In genomic region chr9:93368437-93368836, GRCh38 we compare ENCODE assay signal across 35 cellular contexts.
"Had no signal": no experiment of that assay in that cellular context is flagged by ENCODE, and none has a peak within 500 bp of the region (broad histone marks: within the 10 kb centered on the region; RNA-seq: fewer than 3 reads in every experiment).

No MANE protein-coding gene starts in this region.

- H3K27me3 ChIP-seq: MG63 had no signal

- DNase-seq: Karpas-422, Kasumi-1, MG63, MM.1S, MV-4-11, NCI-H1048, NCI-H1092, NCI-H1092 treated with DMSO at 0.1 percent for 48 hours, NCI-H1105, NCI-H1105 treated with DMSO at 0.1 percent for 48 hours, NCI-H1417, NCI-H1417 treated with DMSO at 0.1 percent for 48 hours, NCI-H1436, NCI-H1436 treated with DMSO at 0.1 percent for 48 hours, NCI-H146, NCI-H1694, NCI-H1694 treated with DMSO at 0.1 percent for 48 hours, NCI-H187, NCI-H187 treated with DMSO at 0.1 percent for 48 hours, NCI-H1930, NCI-H2029, NCI-H2029 treated with DMSO at 0.1 percent for 48 hours, NCI-H2081, NCI-H2081 treated with DMSO at 0.1 percent for 48 hours, NCI-H2107, NCI-H2171, NCI-H2171 treated with DMSO at 0.1 percent for 48 hours, NCI-H2227 treated with DMSO at 0.1 percent for 48 hours, NCI-H226, NCI-H345, NCI-H446, NCI-H446 treated with DMSO at 0.1 percent for 48 hours, NCI-H510A, NCI-H510A treated with DMSO at 0.1 percent for 48 hours, NCI-H524 had no signal

- H3K9me3 ChIP-seq: MG63 had no signal

- H3K36me3 ChIP-seq: MG63 had no signal

- H3K4me3 ChIP-seq: MG63 had no signal
